ENCODE assay signal across 1 cellular context in the genomic region with DNA sequence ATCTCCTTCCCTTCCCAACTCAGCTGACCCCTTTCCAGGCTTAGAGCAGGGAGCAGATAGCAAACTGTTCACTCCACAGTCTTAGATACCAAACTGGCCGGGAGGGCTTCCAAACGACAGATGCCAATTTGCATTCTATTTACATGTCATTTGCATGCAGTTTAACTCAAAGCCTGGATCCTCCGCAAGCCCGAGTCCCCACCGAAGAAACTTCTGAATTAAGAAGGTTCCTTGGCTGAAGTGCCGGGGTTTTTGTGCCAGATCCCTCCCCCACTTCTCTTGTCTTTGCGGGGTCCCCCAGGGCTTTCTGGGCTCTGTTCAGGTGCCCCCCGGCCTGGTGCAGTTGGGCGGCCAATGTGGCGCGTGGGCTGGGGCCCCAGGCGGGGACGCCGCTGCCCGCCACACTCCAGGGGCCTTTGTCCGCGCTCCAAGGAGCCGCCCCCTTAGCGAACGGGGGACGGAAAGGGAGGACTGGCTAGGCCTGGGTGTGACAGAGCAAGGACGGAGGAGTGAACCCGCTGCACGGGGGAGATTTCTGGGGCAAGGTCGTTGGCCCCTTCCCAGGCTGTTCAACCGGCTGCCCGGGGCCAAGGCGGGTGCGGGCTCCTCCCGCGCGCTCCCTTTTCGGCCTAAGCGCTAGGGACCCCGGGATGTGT.
A peak's percentile ranks its signal among the peaks of the same experiment; 100 is the strongest.
TF ChIP-seq lines count a peak whose summit lies in the region.

No MANE protein-coding gene starts in this region.

TF ChIP-seq in WTC11, 78 proteins besides CTCF, POLR2A, EP300 and RAD21 (continued from another document):
- TF ChIP-seq PRDM15 (CRISPR knock-in tag; IDR thresholded peaks at IDR 0.05) (peak; percentile 15; the same call in 1 of the 2 replicates), ZSCAN18 (CRISPR knock-in tag; IDR thresholded peaks at IDR 0.05) (no peak), CBFB (CRISPR knock-in tag; IDR thresholded peaks at IDR 0.05; ENCODE audit: low read depth) (no peak), ZBTB43 (CRISPR knock-in tag; IDR thresholded peaks at IDR 0.05) (no peak), ZNF138 (CRISPR knock-in tag; conservative IDR thresholded peaks at IDR 0.05) (no peak), JUN (CRISPR knock-in tag; IDR thresholded peaks at IDR 0.05) (no peak), ETV6 (CRISPR knock-in tag; IDR thresholded peaks at IDR 0.05) (0 out of 2 replicates have a peak, but pooled peaks have one; percentile 31)
- TF ChIP-seq, protein P1, sequence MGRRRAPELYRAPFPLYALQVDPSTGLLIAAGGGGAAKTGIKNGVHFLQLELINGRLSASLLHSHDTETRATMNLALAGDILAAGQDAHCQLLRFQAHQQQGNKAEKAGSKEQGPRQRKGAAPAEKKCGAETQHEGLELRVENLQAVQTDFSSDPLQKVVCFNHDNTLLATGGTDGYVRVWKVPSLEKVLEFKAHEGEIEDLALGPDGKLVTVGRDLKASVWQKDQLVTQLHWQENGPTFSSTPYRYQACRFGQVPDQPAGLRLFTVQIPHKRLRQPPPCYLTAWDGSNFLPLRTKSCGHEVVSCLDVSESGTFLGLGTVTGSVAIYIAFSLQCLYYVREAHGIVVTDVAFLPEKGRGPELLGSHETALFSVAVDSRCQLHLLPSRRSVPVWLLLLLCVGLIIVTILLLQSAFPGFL (CRISPR knock-in tag; IDR thresholded peaks at IDR 0.05; ENCODE audit: borderline replicate concordance): no peak
